In genomic region chr6:46490425-46491200, GRCh38 we compare ENCODE assay signal across 9 cellular contexts. TPM values are rescaled to one million over a fixed set of nuclear protein-coding genes. Genes with fewer than 3 reads are reported as not detected.
DNase-seq lines count a peak whose midpoint lies in the region; ATAC-seq, FAIRE-seq and TF ChIP-seq lines count a peak whose summit lies in the region.
"Had no signal": no experiment of that assay in that cellular context is flagged by ENCODE, and none has a peak within 500 bp of the region (broad histone marks: within the 10 kb centered on the region; RNA-seq: fewer than 3 reads in every experiment).

No MANE protein-coding gene starts in this region.

- no peak for FAIRE-seq in GM12892 (lab: Jason Lieb, UNC)

- CTCF ChIA-PET in AG04450 (lab: Charles Lee) (no interaction called here), WTC11 (lab: Charles Lee) (interaction anchor here (0.6 to 2.5 kb wide), 31 partner anchors 8 to 616 kb away, joined by 3 to 39 read pairs (median 5); partner anchors contain the start of gene PLA2G7)

- peaks cover 24% of the 10 kb centered on the region for H3K27me3 ChIP-seq in AG04450 (ENCODE audit: control insufficient read depth, insufficient read depth, low read length)

- H3K27ac ChIP-seq in AG04450 (ENCODE audit: low read depth, low read length) = no peak overlapping the region
- H3K27ac ChIP-seq: neutrophil had no signal

- H3K9me3 Mint-ChIP-seq in WTC11 = no peaks in the 10 kb centered on the region

- H3K36me3 Mint-ChIP-seq in WTC11 = no peaks in the 10 kb centered on the region

- no peaks in the 10 kb centered on the region; the same call in 1 of the 2 replicates for H3K9me3 ChIP-seq in AG04450 (ENCODE audit: control insufficient read depth, insufficient read depth, low read length)
- H3K9me3 ChIP-seq: neutrophil had no signal

- TF ChIP-seq CTCF in AG04450 (IDR thresholded peaks at IDR 0.05; ENCODE audit: low read depth, low read length) = no peak; the same call in 1 of the 2 replicates
- peak; percentile 39; the same call in 1 of the 2 replicates for TF ChIP-seq CTCF in WTC11 (IDR thresholded peaks at IDR 0.05)

- DNase-seq in AG04450 (ENCODE audit: low read depth, low spot score) (no peak), GM12892 (ENCODE audit: insufficient read length) (peak; percentile 26), WTC11 (ENCODE audit: low spot score) (peak; percentile 74), glomerular visceral epithelial cell (ENCODE audit: extremely low spot score) (peak; percentile 15), nucleus accumbens (lab: John Stamatoyannopoulos, UW) (peak in 41 of 56 donors; percentile 7 to 72 (median 43)), NCI-H1048 (lab: John Stamatoyannopoulos, UW) (no peak), NCI-H2107 treated with DMSO at 0.1 percent for 48 hours (lab: John Stamatoyannopoulos, UW; ENCODE audit: unreplicated experiment) (no peak)

- peak overlapping the region; percentile 43; the same call in 1 of the 2 replicates for H3K27ac Mint-ChIP-seq in WTC11

- ATAC-seq in WTC11 (peak; percentile 48), HG03280 (IDR thresholded peaks at IDR 0.05; ENCODE audit: unreplicated experiment) (no peak)

- peak overlapping the region; percentile 74 for H3K4me3 Mint-ChIP-seq in WTC11

- peak overlapping the region; percentile 36; the same call in 1 of the 2 replicates for H3K4me3 ChIP-seq in AG04450 (ENCODE audit: low read depth, low read length)

- POLR2A ChIA-PET in AG04450 (lab: Yijun Ruan, JAX) = no interaction called here
- POLR2A ChIA-PET in WTC11 (lab: Charles Lee) = interaction anchor here (1.1 kb wide), 1 partner anchor 9 kb away, joined by 4 read pairs; no protein-coding TSS in a partner anchor

- peaks cover 50% of the 10 kb centered on the region for H3K27me3 Mint-ChIP-seq in WTC11 (ENCODE audit: low read depth)

- no peak for TF ChIP-seq POLR2A in GM12892 (IDR thresholded peaks at IDR 0.05; ENCODE audit: low read depth, low read length)

- peaks cover 34% of the 10 kb centered on the region for H3K4me1 Mint-ChIP-seq in WTC11

TF ChIP-seq in WTC11, 78 proteins besides CTCF, POLR2A, EP300 and RAD21:
- TF ChIP-seq MAX (CRISPR knock-in tag; IDR thresholded peaks at IDR 0.05) = no peak
- TF ChIP-seq NFE2L1 (CRISPR knock-in tag; IDR thresholded peaks at IDR 0.05) = no peak
- 0 out of 2 replicates have a peak, but pooled peaks have one; percentile 26 for TF ChIP-seq PRDM15 (CRISPR knock-in tag; IDR thresholded peaks at IDR 0.05)
- TF ChIP-seq, protein P1, sequence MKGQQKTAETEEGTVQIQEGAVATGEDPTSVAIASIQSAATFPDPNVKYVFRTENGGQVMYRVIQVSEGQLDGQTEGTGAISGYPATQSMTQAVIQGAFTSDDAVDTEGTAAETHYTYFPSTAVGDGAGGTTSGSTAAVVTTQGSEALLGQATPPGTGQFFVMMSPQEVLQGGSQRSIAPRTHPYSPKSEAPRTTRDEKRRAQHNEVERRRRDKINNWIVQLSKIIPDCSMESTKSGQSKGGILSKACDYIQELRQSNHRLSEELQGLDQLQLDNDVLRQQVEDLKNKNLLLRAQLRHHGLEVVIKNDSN (CRISPR knock-in tag; IDR thresholded peaks at IDR 0.05) = no peak
- peak; percentile 45; the same call in 1 of the 2 replicates for TF ChIP-seq ZNF423 (CRISPR knock-in tag; IDR thresholded peaks at IDR 0.05)
- TF ChIP-seq RORB (CRISPR knock-in tag; IDR thresholded peaks at IDR 0.05) = no peak

RNA-seq across cellular contexts. Expression of gene RCAN2, which starts 0.6 kb away (rescaled TPM):
- polyA plus RNA-seq in AG04450 (2011; rRNA removed) = 0.11 TPM in 2 replicates
- 0.05 and 0.22 TPM in 2 replicates for polyA minus RNA-seq in AG04450 (2011; rRNA and poly(A)+ RNA removed)
- not detected for polyA plus RNA-seq in GM12892 (2012; ENCODE audit: missing spikeins)
- 3.4 to 3.9 TPM (median 3.8 TPM) in 3 replicates for total RNA-seq in WTC11 (2021)

Comparison
In these comparisons a context has a peak if more than half of its experiments do, and no peak if none do; other contexts are left out.
1. DNase-seq: peak in GM12892 (single experiment), WTC11 (single experiment), glomerular visceral epithelial cell (single experiment) and nucleus accumbens (41 of 56); none in AG04450 (single experiment), NCI-H1048 (single experiment) and NCI-H2107 treated with DMSO at 0.1 percent for 48 hours (single experiment).